ENCODE assay signal across 16 cellular contexts in genomic region chr9:110179734-110180133, GRCh38. TPM values are rescaled to one million over a fixed set of nuclear protein-coding genes. Genes with fewer than 3 reads are reported as not detected.
DNase-seq lines count a peak whose midpoint lies in the region; TF ChIP-seq lines count a peak whose summit lies in the region.
"Had no signal": no experiment of that assay in that cellular context is flagged by ENCODE, and none has a peak within 500 bp of the region (broad histone marks: within the 10 kb centered on the region; RNA-seq: fewer than 3 reads in every experiment).

No MANE protein-coding gene starts in this region.

- peak; percentile 37 for DNase-seq in DMS53 (lab: John Stamatoyannopoulos, UW)
- peak; percentile 69 for DNase-seq in M059J (ENCODE audit: low read depth)
- peak; percentile 67 for DNase-seq in mammary epithelial cell
- DNase-seq in kidney glomerular epithelial cell (lab: John Stamatoyannopoulos, UW) = peak; percentile 54
- DNase-seq in dermis blood vessel endothelial cell = no peak
- no peak for DNase-seq in ascending aorta (ENCODE audit: low spot score in 2 of 2)
- no peak for DNase-seq in stimulated activated CD4-positive, alpha-beta T cell treated with anti-CD3 and anti-CD28 coated beads, Interleukin-2, amount 100 ng/mL, for 48 hours
- no peak for DNase-seq in right atrium auricular region (ENCODE audit: low spot score)
- DNase-seq: activated CD4-positive, alpha-beta memory T cell treated with anti-CD3 and anti-CD28 coated beads, Interleukin-2, amount 10 ng/mL, durations not matched to agents 7 days and 5 days; activated naive CD4-positive, alpha-beta T cell treated with Interleukin-2 at 50 U/mL for 16 hours; Caco-2; H9; NCI-H2081 treated with DMSO at 0.1 percent for 48 hours had no signal

- H3K4me3 ChIP-seq in mammary epithelial cell (replicated peaks in 1 of 3; ENCODE audit: insufficient read depth in 1 of 3, low read depth in 2 of 3, low read length in 3 of 3) = no peak overlapping the region
- H3K4me3 ChIP-seq in ascending aorta = no peak overlapping the region
- no peak overlapping the region for H3K4me3 ChIP-seq in right atrium auricular region
- H3K4me3 ChIP-seq: prostate gland had no signal

- no TSS peak for BruUV-seq in mammary epithelial cell (replicated peaks; lab: Mats Ljungman, UMichigan)

- H3K36me3 ChIP-seq in mammary epithelial cell (ENCODE audit: insufficient read depth, low read length) (no peaks in the 10 kb centered on the region), ascending aorta (no peaks in the 10 kb centered on the region), right atrium auricular region (no peaks in the 10 kb centered on the region)
- H3K36me3 ChIP-seq: prostate gland had no signal

- no peak overlapping the region for H3K4me2 ChIP-seq in mammary epithelial cell (ENCODE audit: insufficient read depth, low read depth, low read length)

- no peak overlapping the region for H3K9ac ChIP-seq in mammary epithelial cell (ENCODE audit: insufficient read depth, low read length)

- no peaks in the 10 kb centered on the region for H3K79me2 ChIP-seq in mammary epithelial cell (ENCODE audit: insufficient read depth, low read length)

- H3K27ac ChIP-seq in mammary epithelial cell (ENCODE audit: insufficient read depth, low read depth, low read length) = peak overlapping the region; percentile 40
- H3K27ac ChIP-seq in ascending aorta = no peak overlapping the region
- H3K27ac ChIP-seq in right atrium auricular region = no peak overlapping the region
- H3K27ac ChIP-seq: prostate gland had no signal

- H3K4me1 ChIP-seq in mammary epithelial cell (ENCODE audit: insufficient read depth, low read length) = peaks cover 17% of the 10 kb centered on the region
- H3K4me1 ChIP-seq in ascending aorta = no peaks in the 10 kb centered on the region
- no peaks in the 10 kb centered on the region for H3K4me1 ChIP-seq in right atrium auricular region
- H3K4me1 ChIP-seq: Caco-2, prostate gland had no signal

- no peaks in the 10 kb centered on the region for H4K20me1 ChIP-seq in mammary epithelial cell (ENCODE audit: insufficient read depth, low read length)

- H2AFZ ChIP-seq in mammary epithelial cell (ENCODE audit: low read depth, low read length) = no peak overlapping the region

- TF ChIP-seq CTCF in mammary epithelial cell (conservative IDR thresholded peaks at IDR 0.05 in 1 of 2, IDR thresholded peaks at IDR 0.05 in 1 of 2; ENCODE audit: extremely low read depth in 1 of 2, insufficient read depth in 1 of 2, low read depth in 1 of 2, low read length in 2 of 2) = no peak
- no peak for TF ChIP-seq CTCF in ascending aorta (IDR thresholded peaks at IDR 0.05)
- no peak for TF ChIP-seq CTCF in right atrium auricular region (IDR thresholded peaks at IDR 0.05)

- H3K9me3 ChIP-seq in mammary epithelial cell (replicated peaks; ENCODE audit: insufficient read depth, low read length) (no peaks in the 10 kb centered on the region), ascending aorta (no peaks in the 10 kb centered on the region), right atrium auricular region (no peaks in the 10 kb centered on the region)
- H3K9me3 ChIP-seq: prostate gland had no signal

- in situ Hi-C loops in mammary epithelial cell (cut with MboI; ENCODE audit: low sequenced_read_pairs in 2 of 2) = loop anchor here (10.0 kb wide), 2 partner anchors 245 to 445 kb away; no protein-coding TSS in a partner anchor

- CTCF ChIA-PET in mammary epithelial cell (lab: Charles Lee; ENCODE audit: low non-redundant PET) = interaction anchor here (0.6 kb wide), 1 partner anchor 204 kb away, joined by 4 read pairs; no protein-coding TSS in a partner anchor

- intact Hi-C loops in mammary epithelial cell (cut with micrococcal nuclease) = loop anchor here (5.0 kb wide), 2 partner anchors 163 to 248 kb away; no protein-coding TSS in a partner anchor
- intact Hi-C loops in ascending aorta (cut with DNase I) = no loop called here

- no peaks in the 10 kb centered on the region for H3K27me3 ChIP-seq in mammary epithelial cell (ENCODE audit: insufficient read depth, low read length)
- no peaks in the 10 kb centered on the region for H3K27me3 ChIP-seq in ascending aorta
- no peaks in the 10 kb centered on the region for H3K27me3 ChIP-seq in right atrium auricular region

- dilution Hi-C loops in mammary epithelial cell (cut with HindIII; ENCODE audit: low sequenced_read_pairs) = no loop called here

- WGBS in mammary epithelial cell (ENCODE audit: low coverage, missing lambda C conversion rate) = 30% methylated on average over 4 of the region's 4 CpGs

RNA-seq across cellular contexts. Expression of gene C9orf152, which starts 28.2 kb away (rescaled TPM):
- total RNA-seq in M059J (2014; rRNA removed; shearing (Covaris generic)) = not detected in 2 replicates
- total RNA-seq in mammary epithelial cell = not detected
- polyA plus RNA-seq in mammary epithelial cell = not detected
- polyA minus RNA-seq in mammary epithelial cell = not detected
- total RNA-seq in dermis blood vessel endothelial cell = 0.05 TPM in 1 of 2 replicates, not detected in the other
- not detected for total RNA-seq in ascending aorta
- total RNA-seq in right atrium auricular region = not detected
- total RNA-seq: activated CD4-positive, alpha-beta memory T cell treated with anti-CD3 and anti-CD28 coated beads, Interleukin-2, amount 10 ng/mL, durations not matched to agents 7 days and 5 days; H9; mesothelial cell of epicardium; subcutaneous adipose tissue had no signal

Comparison
In these comparisons a context has a peak if more than half of its experiments do, and no peak if none do; other contexts are left out.
1. DNase-seq: peak in DMS53 (single experiment), M059J (single experiment), mammary epithelial cell (single experiment) and kidney glomerular epithelial cell (single experiment); none in dermis blood vessel endothelial cell (single experiment), ascending aorta (0 of 2), stimulated activated CD4-positive, alpha-beta T cell treated with anti-CD3 and anti-CD28 coated beads, Interleukin-2, amount 100 ng/mL, for 48 hours (0 of 2) and right atrium auricular region (single experiment).